Comparison of ENCODE assay signal across 9 cellular contexts in genomic region chr2:132670961-132671781, GRCh38. TPM values are rescaled to one million over a fixed set of nuclear protein-coding genes. Genes with fewer than 3 reads are reported as not detected.
A peak's percentile ranks its signal among the peaks of the same experiment; 100 is the strongest.
DNase-seq lines count a peak whose midpoint lies in the region; ATAC-seq, FAIRE-seq and TF ChIP-seq lines count a peak whose summit lies in the region.
"Had no signal": no experiment of that assay in that cellular context is flagged by ENCODE, and none has a peak within 500 bp of the region (broad histone marks: within the 10 kb centered on the region; RNA-seq: fewer than 3 reads in every experiment).

No MANE protein-coding gene starts in this region.

- peak; percentile 94 for DNase-seq in HS-27A (ENCODE audit: low read depth)
- no peak for DNase-seq in activated T-helper 1 cell treated with anti-CD3 and anti-CD28 coated beads, Interleukin-12 subunit alpha, Interleukin-12 subunit beta, Interleukin-2, Interleukin-4 antibody, amounts not matched to agents 30 ng/mL and 10 ng/mL and 1 ng/mL, durations not matched to agents 14 hours and 24 hours and 36 hours (ENCODE audit: low spot score)
- DNase-seq in ureter (ENCODE audit: low spot score): no peak
- no peak for DNase-seq in GM12892 (ENCODE audit: insufficient read length)
- no peak for DNase-seq in GDM1 (lab: John Stamatoyannopoulos, UW)
- DNase-seq: activated naive CD4-positive, alpha-beta T cell treated with Interleukin-2 at 50 U/mL for 16 hours had no signal

- no peak for ATAC-seq in stimulated activated memory B cell treated with anti-CD40 and anti-IgM and Interleukin-4, amounts not matched to agents 10 μg/mL and 1 μg/mL and 100 μg/mL, for 72 hours
- ATAC-seq in HG02798 (IDR thresholded peaks at IDR 0.05; ENCODE audit: poor library complexity, unreplicated experiment): no peak

- peaks cover 2% of the 10 kb centered on the region for H3K36me3 Mint-ChIP-seq in activated T-helper 1 cell treated with anti-CD3 and anti-CD28 coated beads, Interleukin-12 subunit alpha, Interleukin-12 subunit beta, Interleukin-2, Interleukin-4 antibody, amounts not matched to agents 30 ng/mL and 10 ng/mL and 1 ng/mL, durations not matched to agents 14 hours and 24 hours and 36 hours (ENCODE audit: low read depth)
- no peaks in the 10 kb centered on the region for H3K36me3 Mint-ChIP-seq in stimulated activated memory B cell treated with anti-CD40 and anti-IgM and Interleukin-4, amounts not matched to agents 10 μg/mL and 1 μg/mL and 100 μg/mL, for 72 hours

- FAIRE-seq in GM12892 (lab: Jason Lieb, UNC): no peak

- H3K36me3 ChIP-seq in iPS-20b (ENCODE audit: insufficient read depth, low read depth, low read length): no peaks in the 10 kb centered on the region

- TF ChIP-seq POLR2A in GM12892 (IDR thresholded peaks at IDR 0.05; ENCODE audit: low read depth, low read length): no peak

- H3K27ac ChIP-seq in iPS-20b (ENCODE audit: low read length): no peak overlapping the region

- peaks cover 3% of the 10 kb centered on the region; the same call in 1 of the 2 replicates for H3K4me1 ChIP-seq in iPS-20b (ENCODE audit: insufficient read depth, low read length)

- H3K4me3 ChIP-seq in iPS-20b (ENCODE audit: low read length): peak overlapping the region; percentile 80

- no peak overlapping the region for H3K9ac ChIP-seq in iPS-20b (ENCODE audit: low read depth, low read length)

- no peaks in the 10 kb centered on the region for H3K9me3 Mint-ChIP-seq in activated T-helper 1 cell treated with anti-CD3 and anti-CD28 coated beads, Interleukin-12 subunit alpha, Interleukin-12 subunit beta, Interleukin-2, Interleukin-4 antibody, amounts not matched to agents 30 ng/mL and 10 ng/mL and 1 ng/mL, durations not matched to agents 14 hours and 24 hours and 36 hours
- H3K9me3 Mint-ChIP-seq in stimulated activated memory B cell treated with anti-CD40 and anti-IgM and Interleukin-4, amounts not matched to agents 10 μg/mL and 1 μg/mL and 100 μg/mL, for 72 hours: no peaks in the 10 kb centered on the region

- H3K9me3 ChIP-seq in iPS-20b (ENCODE audit: insufficient read depth, low read depth, low read length): no peaks in the 10 kb centered on the region

- H3K27me3 Mint-ChIP-seq in activated T-helper 1 cell treated with anti-CD3 and anti-CD28 coated beads, Interleukin-12 subunit alpha, Interleukin-12 subunit beta, Interleukin-2, Interleukin-4 antibody, amounts not matched to agents 30 ng/mL and 10 ng/mL and 1 ng/mL, durations not matched to agents 14 hours and 24 hours and 36 hours (ENCODE audit: insufficient read depth): peaks cover 34% of the 10 kb centered on the region
- H3K27me3 Mint-ChIP-seq in stimulated activated memory B cell treated with anti-CD40 and anti-IgM and Interleukin-4, amounts not matched to agents 10 μg/mL and 1 μg/mL and 100 μg/mL, for 72 hours: peaks cover 67% of the 10 kb centered on the region

- no peak overlapping the region for H3K4me3 Mint-ChIP-seq in activated T-helper 1 cell treated with anti-CD3 and anti-CD28 coated beads, Interleukin-12 subunit alpha, Interleukin-12 subunit beta, Interleukin-2, Interleukin-4 antibody, amounts not matched to agents 30 ng/mL and 10 ng/mL and 1 ng/mL, durations not matched to agents 14 hours and 24 hours and 36 hours
- peak overlapping the region; percentile 8 for H3K4me3 Mint-ChIP-seq in stimulated activated memory B cell treated with anti-CD40 and anti-IgM and Interleukin-4, amounts not matched to agents 10 μg/mL and 1 μg/mL and 100 μg/mL, for 72 hours

- peaks cover 84% of the 10 kb centered on the region for H3K27me3 ChIP-seq in iPS-20b (ENCODE audit: insufficient read depth, low read length)

- peak overlapping the region; percentile 61 for H3K27ac Mint-ChIP-seq in activated T-helper 1 cell treated with anti-CD3 and anti-CD28 coated beads, Interleukin-12 subunit alpha, Interleukin-12 subunit beta, Interleukin-2, Interleukin-4 antibody, amounts not matched to agents 30 ng/mL and 10 ng/mL and 1 ng/mL, durations not matched to agents 14 hours and 24 hours and 36 hours
- H3K27ac Mint-ChIP-seq in stimulated activated memory B cell treated with anti-CD40 and anti-IgM and Interleukin-4, amounts not matched to agents 10 μg/mL and 1 μg/mL and 100 μg/mL, for 72 hours: no peak overlapping the region

- intact Hi-C loops in activated T-helper 1 cell treated with anti-CD3 and anti-CD28 coated beads, Interleukin-12 subunit alpha, Interleukin-12 subunit beta, Interleukin-2, Interleukin-4 antibody, amounts not matched to agents 30 ng/mL and 10 ng/mL and 1 ng/mL, durations not matched to agents 14 hours and 24 hours and 36 hours (cut with micrococcal nuclease): loop anchor here (10.0 kb wide), 1 partner anchor 504 kb away; no protein-coding TSS in a partner anchor

- no peaks in the 10 kb centered on the region for H3K4me1 Mint-ChIP-seq in activated T-helper 1 cell treated with anti-CD3 and anti-CD28 coated beads, Interleukin-12 subunit alpha, Interleukin-12 subunit beta, Interleukin-2, Interleukin-4 antibody, amounts not matched to agents 30 ng/mL and 10 ng/mL and 1 ng/mL, durations not matched to agents 14 hours and 24 hours and 36 hours (ENCODE audit: low read depth)
- H3K4me1 Mint-ChIP-seq in stimulated activated memory B cell treated with anti-CD40 and anti-IgM and Interleukin-4, amounts not matched to agents 10 μg/mL and 1 μg/mL and 100 μg/mL, for 72 hours: peaks cover 11% of the 10 kb centered on the region

RNA-seq across cellular contexts. Expression of gene LYPD1, which starts 1.2 kb away (rescaled TPM):
- not detected in 2 replicates for total RNA-seq in activated T-helper 1 cell treated with anti-CD3 and anti-CD28 coated beads, Interleukin-12 subunit alpha, Interleukin-12 subunit beta, Interleukin-2, Interleukin-4 antibody, amounts not matched to agents 30 ng/mL and 10 ng/mL and 1 ng/mL, durations not matched to agents 14 hours and 24 hours and 36 hours
- 0.36 TPM for total RNA-seq in ureter
- polyA plus RNA-seq in GM12892 (2012; ENCODE audit: missing spikeins): not detected
